ENCODE assay signal across 22 cellular contexts in genomic region chr9:25397746-25398145, GRCh38.
DNase-seq lines count a peak whose midpoint lies in the region; ATAC-seq, FAIRE-seq and TF ChIP-seq lines count a peak whose summit lies in the region.
"Had no signal": no experiment of that assay in that cellular context is flagged by ENCODE, and none has a peak within 500 bp of the region (broad histone marks: within the 10 kb centered on the region; RNA-seq: fewer than 3 reads in every experiment).

No MANE protein-coding gene starts in this region.

- no peaks in the 10 kb centered on the region for H3K27me3 ChIP-seq in GM23338 (ENCODE audit: insufficient read depth)
- no peaks in the 10 kb centered on the region for H3K27me3 ChIP-seq in HUES6 (ENCODE audit: control insufficient read depth, insufficient read depth, low read length)
- no peaks in the 10 kb centered on the region for H3K27me3 ChIP-seq in endothelial cell of umbilical vein (ENCODE audit: control insufficient read depth in 2 of 2, insufficient read depth in 2 of 2, low read length in 2 of 2)
- H3K27me3 ChIP-seq in iPS-18a (ENCODE audit: control insufficient read depth, insufficient read depth, low read length) = no peaks in the 10 kb centered on the region
- H3K27me3 ChIP-seq in PC-3 (ENCODE audit: low read length) = no peaks in the 10 kb centered on the region
- no peaks in the 10 kb centered on the region for H3K27me3 ChIP-seq in stomach
- H3K27me3 ChIP-seq: BLaER1 treated with 17β-estradiol and CSF1 and Interleukin-3, amounts not matched to agents 10 nM and 100 nM had no signal

- TF ChIP-seq POLR2A in endothelial cell of umbilical vein (IDR thresholded peaks at IDR 0.05; ENCODE audit: low read depth, low read length) (no peak), stomach (IDR thresholded peaks at IDR 0.05) (no peak)

- no TSS peak for BruUV-seq in endothelial cell of umbilical vein (replicated peaks; lab: Mats Ljungman, UMichigan)
- BruUV-seq in PC-3 (replicated peaks; lab: Mats Ljungman, UMichigan) = no TSS peak

- peaks cover 41% of the 10 kb centered on the region for H3K9me3 Mint-ChIP-seq in GM23338
- no peaks in the 10 kb centered on the region for H3K9me3 Mint-ChIP-seq in endothelial cell (ENCODE audit: unreplicated experiment)

- CTCF ChIA-PET in endothelial cell of umbilical vein (lab: Charles Lee) = interaction anchor here (0.6 to 1.4 kb wide), 3 partner anchors 12 to 211 kb away, joined by 3 to 4 read pairs (median 3); no protein-coding TSS in a partner anchor
- CTCF ChIA-PET in PC-3 (lab: Charles Lee) = no interaction called here

- H2AFZ ChIP-seq in GM23338 (no peak overlapping the region), endothelial cell of umbilical vein (ENCODE audit: low read depth, low read length) (no peak overlapping the region), PC-3 (ENCODE audit: low read length) (no peak overlapping the region)

- no peaks in the 10 kb centered on the region; the same call in 1 of the 2 replicates for H3K9me2 ChIP-seq in GM23338 (ENCODE audit: insufficient read depth)
- no peaks in the 10 kb centered on the region for H3K9me2 ChIP-seq in PC-3 (replicated peaks; ENCODE audit: low read length)

- TF ChIP-seq CTCF in GM23338 (conservative IDR thresholded peaks at IDR 0.05; ENCODE audit: low read depth in 2 of 2) = no peak
- no peak for TF ChIP-seq CTCF in endothelial cell of umbilical vein (IDR thresholded peaks at IDR 0.05; ENCODE audit: extremely low read depth in 1 of 2, insufficient read depth in 1 of 2, low read depth in 1 of 2, low read length in 2 of 2)
- TF ChIP-seq CTCF in PC-3 (conservative IDR thresholded peaks at IDR 0.05; ENCODE audit: low read depth, low read length) = no peak
- TF ChIP-seq CTCF in stomach (IDR thresholded peaks at IDR 0.05) = no peak
- TF ChIP-seq CTCF in endothelial cell (IDR thresholded peaks at IDR 0.05; ENCODE audit: unreplicated experiment) = no peak

- H3K9me1 ChIP-seq in endothelial cell of umbilical vein (replicated peaks; ENCODE audit: control insufficient read depth, extremely low read depth, insufficient read depth, low read length) = no peaks in the 10 kb centered on the region

- no peak overlapping the region for H3K9ac ChIP-seq in HUES6 (ENCODE audit: low read length)
- no peak overlapping the region for H3K9ac ChIP-seq in endothelial cell of umbilical vein (replicated peaks; ENCODE audit: extremely low read depth, insufficient read depth, low read length)
- H3K9ac ChIP-seq in iPS-18a (ENCODE audit: low read length) = no peak overlapping the region
- H3K9ac ChIP-seq in PC-3 (ENCODE audit: low read length) = no peak overlapping the region
- H3K9ac ChIP-seq: BLaER1 treated with 17β-estradiol and CSF1 and Interleukin-3, amounts not matched to agents 10 nM and 100 nM; KMS-11 had no signal

- no peaks in the 10 kb centered on the region for H3K79me2 ChIP-seq in GM23338 (replicated peaks; ENCODE audit: insufficient read depth)
- no peaks in the 10 kb centered on the region for H3K79me2 ChIP-seq in endothelial cell of umbilical vein (ENCODE audit: control insufficient read depth, insufficient read depth, low read length)
- no peaks in the 10 kb centered on the region for H3K79me2 ChIP-seq in PC-3 (ENCODE audit: low read length)

- H3K27ac ChIP-seq in GM23338 (ENCODE audit: low read depth) = peak overlapping the region; percentile 93
- H3K27ac ChIP-seq in HUES6 (ENCODE audit: low read depth, low read length) = peak overlapping the region; percentile 80
- H3K27ac ChIP-seq in endothelial cell of umbilical vein (ENCODE audit: insufficient read depth, low read depth, low read length) = no peak overlapping the region
- H3K27ac ChIP-seq in iPS-18a (ENCODE audit: low read length) = peak overlapping the region; percentile 79
- no peak overlapping the region for H3K27ac ChIP-seq in PC-3 (ENCODE audit: low read length)
- H3K27ac ChIP-seq in stomach = no peak overlapping the region
- H3K27ac ChIP-seq: 22Rv1; A549; BLaER1 treated with 17β-estradiol and CSF1 and Interleukin-3, amounts not matched to agents 10 nM and 100 nM; KMS-11 had no signal

- H3K4me2 ChIP-seq in GM23338 = peak overlapping the region; percentile 28; the same call in 1 of the 2 replicates
- H3K4me2 ChIP-seq in endothelial cell of umbilical vein (ENCODE audit: insufficient read depth, low read length) = no peak overlapping the region
- H3K4me2 ChIP-seq in PC-3 (ENCODE audit: low read length) = no peak overlapping the region
- H3K4me2 ChIP-seq: A549; BLaER1 treated with 17β-estradiol and CSF1 and Interleukin-3, amounts not matched to agents 10 nM and 100 nM; KMS-11 had no signal

- H3K4me3 ChIP-seq in GM23338 (peak overlapping the region; percentile 8; the same call in 1 of the 2 replicates), HUES6 (ENCODE audit: low read depth, low read length) (no peak overlapping the region), endothelial cell of umbilical vein (replicated peaks in 1 of 3; ENCODE audit: insufficient read depth in 1 of 3, low read depth in 1 of 3, low read length in 3 of 3) (no peak overlapping the region), iPS-18a (ENCODE audit: low read length) (no peak overlapping the region), PC-3 (ENCODE audit: low read length) (no peak overlapping the region), stomach (no peak overlapping the region)
- H3K4me3 ChIP-seq: A549; BLaER1 treated with 17β-estradiol and CSF1 and Interleukin-3, amounts not matched to agents 10 nM and 100 nM; GM12878 had no signal

- DNase-seq in GM23338 (ENCODE audit: low spot score) (peak; percentile 28), endothelial cell of umbilical vein (ENCODE audit: low read depth, low spot score) (peak; percentile 8), PC-3 (no peak), stomach (no peak), endothelial cell (ENCODE audit: low spot score) (no peak), NCI-H187 (lab: John Stamatoyannopoulos, UW) (no peak)
- DNase-seq: CD8-positive, alpha-beta memory T cell; COR-L47; DMS 273 treated with DMSO at 0.1 percent for 48 hours; DMS53; DND-41; EL; HFFc6 had no signal

- H3K27me3 Mint-ChIP-seq in GM23338 (ENCODE audit: insufficient read depth, low read depth, poor library complexity) (peaks cover 3% of the 10 kb centered on the region), endothelial cell (ENCODE audit: unreplicated experiment) (no peaks in the 10 kb centered on the region)
- H3K27me3 Mint-ChIP-seq: CD8-positive, alpha-beta memory T cell had no signal

- peak; percentile 15 for FAIRE-seq in endothelial cell of umbilical vein (lab: Jason Lieb, UNC)
- FAIRE-seq: A549, GM12878, HTR-8/SVneo had no signal

- H3K27ac Mint-ChIP-seq in GM23338 (peak overlapping the region; percentile 77), endothelial cell (ENCODE audit: unreplicated experiment) (no peak overlapping the region)
- H3K27ac Mint-ChIP-seq: HFFc6 had no signal

- peaks cover 53% of the 10 kb centered on the region for H3K36me3 Mint-ChIP-seq in GM23338 (ENCODE audit: low read depth)
- H3K36me3 Mint-ChIP-seq in endothelial cell (ENCODE audit: low read depth, unreplicated experiment) = no peaks in the 10 kb centered on the region
- H3K36me3 Mint-ChIP-seq: CD8-positive, alpha-beta memory T cell had no signal

- ATAC-seq in GM23338 = peak; percentile 45
- no peak for ATAC-seq in PC-3
- ATAC-seq: A549, GM12878, HCT116 had no signal

- intact Hi-C loops in endothelial cell of umbilical vein (cut with micrococcal nuclease) (no loop called here), PC-3 (cut with micrococcal nuclease) (no loop called here), stomach (cut with DNase I; ENCODE audit: low total_unique reads) (no loop called here)

- 0 out of 2 replicates have a peak, but pooled peaks cover 3% of the 10 kb centered on the region for H3K36me3 ChIP-seq in GM23338 (ENCODE audit: insufficient read depth)
- peaks cover 7% of the 10 kb centered on the region; the same call in 1 of the 2 replicates for H3K36me3 ChIP-seq in HUES6 (ENCODE audit: control insufficient read depth, insufficient read depth, low read length)
- no peaks in the 10 kb centered on the region for H3K36me3 ChIP-seq in endothelial cell of umbilical vein (ENCODE audit: control insufficient read depth in 2 of 2, extremely low read depth in 1 of 2, insufficient read depth in 2 of 2, low read length in 2 of 2)
- H3K36me3 ChIP-seq in iPS-18a (ENCODE audit: control insufficient read depth, low read depth, low read length) = peaks cover 3% of the 10 kb centered on the region
- no peaks in the 10 kb centered on the region for H3K36me3 ChIP-seq in PC-3 (ENCODE audit: low read depth, low read length)
- no peaks in the 10 kb centered on the region for H3K36me3 ChIP-seq in stomach
- H3K36me3 ChIP-seq: BLaER1 treated with 17β-estradiol and CSF1 and Interleukin-3, amounts not matched to agents 10 nM and 100 nM had no signal

- no peak for TF ChIP-seq EP300 in stomach (IDR thresholded peaks at IDR 0.05)

- H3F3A ChIP-seq in GM23338 (replicated peaks; ENCODE audit: low read depth) (no peaks in the 10 kb centered on the region), PC-3 (ENCODE audit: low read length, unreplicated experiment) (no peaks in the 10 kb centered on the region)

- POLR2A ChIA-PET in endothelial cell of umbilical vein (lab: Charles Lee) = no interaction called here
- POLR2A ChIA-PET in PC-3 (lab: Charles Lee; ENCODE audit: unreplicated experiment) = interaction anchor here (0.6 to 0.7 kb wide), 2 partner anchors 77 to 201 kb away, joined by 3 to 5 read pairs; no protein-coding TSS in a partner anchor

- H3K9me3 ChIP-seq in HUES6 (ENCODE audit: control insufficient read depth, insufficient read depth, low read depth, low read length) (peaks cover 12% of the 10 kb centered on the region), endothelial cell of umbilical vein (replicated peaks; ENCODE audit: control insufficient read depth, insufficient read depth, low read length) (no peaks in the 10 kb centered on the region), iPS-18a (ENCODE audit: control insufficient read depth, low read depth, low read length) (peaks cover 5% of the 10 kb centered on the region), PC-3 (ENCODE audit: low read length) (no peaks in the 10 kb centered on the region), stomach (no peaks in the 10 kb centered on the region)
- H3K9me3 ChIP-seq: A549; BLaER1 treated with 17β-estradiol and CSF1 and Interleukin-3, amounts not matched to agents 10 nM and 100 nM had no signal

- peaks cover 23% of the 10 kb centered on the region for H3K4me1 Mint-ChIP-seq in GM23338
- no peaks in the 10 kb centered on the region for H3K4me1 Mint-ChIP-seq in endothelial cell (ENCODE audit: unreplicated experiment)
- H3K4me1 Mint-ChIP-seq: CD8-positive, alpha-beta memory T cell had no signal

- H4K20me1 ChIP-seq in GM23338 (replicated peaks; ENCODE audit: insufficient read depth) = no peaks in the 10 kb centered on the region
- no peaks in the 10 kb centered on the region for H4K20me1 ChIP-seq in endothelial cell of umbilical vein (replicated peaks; ENCODE audit: control insufficient read depth, extremely low read depth, insufficient read depth, low read length)
- no peaks in the 10 kb centered on the region for H4K20me1 ChIP-seq in PC-3 (ENCODE audit: low read length)
- H4K20me1 ChIP-seq: BLaER1 treated with 17β-estradiol and CSF1 and Interleukin-3, amounts not matched to agents 10 nM and 100 nM had no signal

- H3K4me1 ChIP-seq in GM23338 (ENCODE audit: insufficient read depth) (peaks cover 19% of the 10 kb centered on the region), HUES6 (ENCODE audit: control insufficient read depth, insufficient read depth, low read length) (peaks cover 20% of the 10 kb centered on the region; the same call in 1 of the 2 replicates), endothelial cell of umbilical vein (ENCODE audit: control insufficient read depth, extremely low read depth, insufficient read depth, low read length) (no peaks in the 10 kb centered on the region), iPS-18a (ENCODE audit: control insufficient read depth, low read depth, low read length) (peaks cover 23% of the 10 kb centered on the region), PC-3 (ENCODE audit: insufficient read depth, low read length) (no peaks in the 10 kb centered on the region), stomach (no peaks in the 10 kb centered on the region)
- H3K4me1 ChIP-seq: A549; BLaER1 treated with 17β-estradiol and CSF1 and Interleukin-3, amounts not matched to agents 10 nM and 100 nM had no signal

- H3K4me3 Mint-ChIP-seq in GM23338 (no peak overlapping the region), endothelial cell (ENCODE audit: unreplicated experiment) (no peak overlapping the region)
- H3K4me3 Mint-ChIP-seq: CD8-positive, alpha-beta memory T cell; HFFc6 had no signal

- dilution Hi-C loops in endothelial cell of umbilical vein (cut with MboI; ENCODE audit: extremely low pct_ligation_motif_present, low sequenced_read_pairs) = no loop called here

Comparison
In these comparisons a context has a peak if more than half of its experiments do, and no peak if none do; other contexts are left out.
1. DNase-seq: peak in GM23338 (single experiment) and endothelial cell of umbilical vein (single experiment); none in PC-3 (single experiment), stomach (single experiment), endothelial cell (single experiment) and NCI-H187 (0 of 2).
2. H3K27ac ChIP-seq: peak in GM23338 (single experiment), HUES6 (single experiment) and iPS-18a (single experiment); none in endothelial cell of umbilical vein (single experiment), PC-3 (single experiment) and stomach (0 of 5).